Comparison of ENCODE assay signal across 25 cellular contexts in genomic region chr5:151547364-151547763, GRCh38. TPM values are rescaled to one million over a fixed set of nuclear protein-coding genes. Genes with fewer than 3 reads are reported as not detected.
"Had no signal": no experiment of that assay in that cellular context is flagged by ENCODE, and none has a peak within 500 bp of the region (broad histone marks: within the 10 kb centered on the region; RNA-seq: fewer than 3 reads in every experiment).

No MANE protein-coding gene starts in this region.

- H3K36me3 ChIP-seq: left ventricle myocardium inferior, ovary, right atrium auricular region, right lobe of liver, uterus had no signal

- H3K9me3 Mint-ChIP-seq: mesothelial cell of epicardium; naive B cell; natural killer cell; nephron progenitor cell; stimulated activated memory B cell treated with anti-CD40 and anti-IgM and Interleukin-4, amounts not matched to agents 10 μg/mL and 1 μg/mL and 100 μg/mL, for 72 hours; stimulated activated naive CD8-positive, alpha-beta T cell treated with anti-CD3 and anti-CD28 coated beads, Interleukin-15, amount 100 ng/mL, for 72 hours; type B pancreatic cell had no signal

- H3K4me3 ChIP-seq: left ventricle myocardium inferior, lung, ovary, right atrium auricular region, right lobe of liver, smooth muscle cell, tibial nerve, uterus had no signal

- H3K4me2 ChIP-seq: smooth muscle cell had no signal

- H3K4me1 ChIP-seq: left ventricle myocardium inferior, right atrium auricular region, right lobe of liver, tibial nerve, uterus had no signal

- ATAC-seq: natural killer cell; right lobe of liver; stimulated activated memory B cell treated with anti-CD40 and anti-IgM and Interleukin-4, amounts not matched to agents 10 μg/mL and 1 μg/mL and 100 μg/mL, for 72 hours; stimulated activated naive CD8-positive, alpha-beta T cell treated with anti-CD3 and anti-CD28 coated beads, Interleukin-15, amount 100 ng/mL, for 72 hours had no signal

- H3K27ac ChIP-seq: left ventricle myocardium inferior, ovary, right atrium auricular region, right lobe of liver, tibial nerve, uterus had no signal

- H3K36me3 Mint-ChIP-seq: naive B cell; natural killer cell; stimulated activated memory B cell treated with anti-CD40 and anti-IgM and Interleukin-4, amounts not matched to agents 10 μg/mL and 1 μg/mL and 100 μg/mL, for 72 hours; type B pancreatic cell had no signal

- H3K27ac Mint-ChIP-seq: mesothelial cell of epicardium; naive B cell; natural killer cell; nephron progenitor cell; progenitor cell of endocrine pancreas; stimulated activated memory B cell treated with anti-CD40 and anti-IgM and Interleukin-4, amounts not matched to agents 10 μg/mL and 1 μg/mL and 100 μg/mL, for 72 hours; stimulated activated naive CD8-positive, alpha-beta T cell treated with anti-CD3 and anti-CD28 coated beads, Interleukin-15, amount 100 ng/mL, for 72 hours; type B pancreatic cell had no signal

- H3K4me3 Mint-ChIP-seq: mesothelial cell of epicardium; naive B cell; natural killer cell; nephron progenitor cell; stimulated activated memory B cell treated with anti-CD40 and anti-IgM and Interleukin-4, amounts not matched to agents 10 μg/mL and 1 μg/mL and 100 μg/mL, for 72 hours; stimulated activated naive CD8-positive, alpha-beta T cell treated with anti-CD3 and anti-CD28 coated beads, Interleukin-15, amount 100 ng/mL, for 72 hours; type B pancreatic cell had no signal

- H3K27me3 ChIP-seq: ovary, right atrium auricular region, right lobe of liver, tibial nerve, uterus had no signal

- DNase-seq: islet precursor cell; left ventricle myocardium inferior; mesendoderm; naive B cell; natural killer cell; nephron progenitor cell; ovary; right lobe of liver; stimulated activated CD4-positive, alpha-beta T cell treated with anti-CD3 and anti-CD28 coated beads, Interleukin-1b, Interleukin-23, amount 100 ng/mL, for 48 hours; stimulated activated CD4-positive, alpha-beta T cell treated with anti-CD3 and anti-CD28 coated beads, Interleukin-2, amount 100 ng/mL, for 48 hours; stimulated activated CD4-positive, alpha-beta T cell treated with anti-CD3 and anti-CD28 coated beads, Interleukin-4, amount 100 ng/mL, for 4 hours; stimulated activated CD8-positive, alpha-beta memory T cell treated with anti-CD3 and anti-CD28 coated beads, Interleukin-4, amount 100 ng/mL, for 48 hours; stimulated activated naive CD4-positive, alpha-beta T cell treated with Interleukin-2 at 50 U/mL for 16 hours; stimulated activated naive CD8-positive, alpha-beta T cell treated with anti-CD3 and anti-CD28 coated beads, Interleukin-15, amount 100 ng/mL, for 72 hours; substantia nigra; uterus had no signal

- H3K27me3 Mint-ChIP-seq: progenitor cell of endocrine pancreas; stimulated activated memory B cell treated with anti-CD40 and anti-IgM and Interleukin-4, amounts not matched to agents 10 μg/mL and 1 μg/mL and 100 μg/mL, for 72 hours; stimulated activated naive CD8-positive, alpha-beta T cell treated with anti-CD3 and anti-CD28 coated beads, Interleukin-15, amount 100 ng/mL, for 72 hours; type B pancreatic cell had no signal

- H3K4me1 Mint-ChIP-seq: naive B cell; natural killer cell; nephron progenitor cell; stimulated activated memory B cell treated with anti-CD40 and anti-IgM and Interleukin-4, amounts not matched to agents 10 μg/mL and 1 μg/mL and 100 μg/mL, for 72 hours; stimulated activated naive CD8-positive, alpha-beta T cell treated with anti-CD3 and anti-CD28 coated beads, Interleukin-15, amount 100 ng/mL, for 72 hours had no signal

- H3K9me3 ChIP-seq: left ventricle myocardium inferior, ovary, right atrium auricular region, right lobe of liver, tibial nerve, uterus had no signal

RNA-seq across cellular contexts. Expression of gene FAT2, which starts 43.8 kb away (rescaled TPM):
- total RNA-seq: left ventricle myocardium inferior, mononuclear cell, natural killer cell, right atrium auricular region, right lobe of liver had no signal
